ENCODE assay signal across 37 cellular contexts in genomic region chr18:76323891-76324290, GRCh38.
"Had no signal": no experiment of that assay in that cellular context is flagged by ENCODE, and none has a peak within 500 bp of the region (broad histone marks: within the 10 kb centered on the region; RNA-seq: fewer than 3 reads in every experiment).

No MANE protein-coding gene starts in this region.

- H3K4me1 Mint-ChIP-seq: activated B cell treated with CpG ODN at 0.5 μM for 24 hours; activated CD8-positive, alpha-beta memory T cell treated with anti-CD3 and anti-CD28 coated beads, Interleukin-2, amount 10 ng/mL, durations not matched to agents 7 days and 5 days; activated naive CD4-positive, alpha-beta T cell treated with anti-CD3 and anti-CD28 coated beads, Interleukin-2, amount 50 U/mL, for 24 hours; activated naive CD8-positive, alpha-beta T cell treated with anti-CD3 and anti-CD28 coated beads for 36 hours; activated naive CD8-positive, alpha-beta T cell treated with anti-CD3 and anti-CD28 coated beads, Interleukin-2, amount 50 U/mL, for 24 hours; central memory CD8-positive, alpha-beta T cell; T-helper 17 cell had no signal

- H3K9me3 ChIP-seq: adrenal gland had no signal

- H3K27me3 ChIP-seq: adrenal gland, breast epithelium, dorsolateral prefrontal cortex, esophagus muscularis mucosa, gastroesophageal sphincter had no signal

- H3K4me3 ChIP-seq: adrenal gland, breast epithelium, coronary artery, dorsolateral prefrontal cortex, esophagus muscularis mucosa, gastroesophageal sphincter had no signal

- H3K36me3 ChIP-seq: adrenal gland, breast epithelium, esophagus muscularis mucosa, gastroesophageal sphincter, WERI-Rb-1 had no signal

- H3K27ac Mint-ChIP-seq: activated B cell treated with CpG ODN at 0.5 μM for 24 hours; activated CD8-positive, alpha-beta memory T cell treated with anti-CD3 and anti-CD28 coated beads, Interleukin-2, amount 10 ng/mL, durations not matched to agents 7 days and 5 days; activated CD8-positive, alpha-beta T cell treated with anti-CD3 and anti-CD28 coated beads, Interleukin-2, amount 10 ng/mL, durations not matched to agents 7 days and 5 days; activated naive CD4-positive, alpha-beta T cell treated with anti-CD3 and anti-CD28 coated beads for 36 hours; activated naive CD4-positive, alpha-beta T cell treated with anti-CD3 and anti-CD28 coated beads, Interleukin-2, amount 50 U/mL, for 24 hours; activated naive CD8-positive, alpha-beta T cell treated with anti-CD3 and anti-CD28 coated beads for 36 hours; activated naive CD8-positive, alpha-beta T cell treated with anti-CD3 and anti-CD28 coated beads, Interleukin-2, amount 50 U/mL, for 24 hours; activated T-helper 1 cell treated with anti-CD3 and anti-CD28 coated beads, Interleukin-12 subunit alpha, Interleukin-12 subunit beta, Interleukin-2, Interleukin-4 antibody, amounts not matched to agents 30 ng/mL and 10 ng/mL and 1 ng/mL, durations not matched to agents 14 hours and 24 hours and 36 hours; activated T-helper 2 cell treated with anti-CD3 and anti-CD28 coated beads, Interferon-gamma antibody, Interleukin-2, Interleukin-4, amounts not matched to agents 10 μg/mL and 5 μg/mL and 100 μg/mL, durations not matched to agents 14 hours and 24 hours and 36 hours; brain; dendritic cell treated with granulocyte-macrophage colony-stimulating factor and Interleukin-4, amounts not matched to agents 40 ng/mL and 50 ng/mL, for 4 days; endodermal cell; T-helper 17 cell; T-helper 2 cell treated with Interferon-gamma antibody and Interleukin-4, amounts not matched to agents 5 μg/mL and 100 μg/mL, for 36 hours had no signal

- ATAC-seq: activated CD4-positive, CD25-positive, alpha-beta regulatory T cell treated with anti-CD3 and anti-CD28 coated beads, Interleukin-2, amount 50 U/mL, for 24 hours; activated CD8-positive, alpha-beta memory T cell treated with anti-CD3 and anti-CD28 coated beads, Interleukin-2, amount 10 ng/mL, durations not matched to agents 7 days and 5 days; activated CD8-positive, alpha-beta T cell treated with anti-CD3 and anti-CD28 coated beads, Interleukin-2, amount 10 ng/mL, durations not matched to agents 7 days and 5 days; activated naive CD8-positive, alpha-beta T cell treated with anti-CD3 and anti-CD28 coated beads, Interleukin-2, amount 50 U/mL, for 24 hours; gastroesophageal sphincter; T-helper 17 cell had no signal

- H3K4me1 ChIP-seq: adrenal gland, breast epithelium, esophagus muscularis mucosa, gastroesophageal sphincter had no signal

- H3K4me3 Mint-ChIP-seq: activated B cell treated with CpG ODN at 0.5 μM for 24 hours; activated CD8-positive, alpha-beta memory T cell treated with anti-CD3 and anti-CD28 coated beads, Interleukin-2, amount 10 ng/mL, durations not matched to agents 7 days and 5 days; activated CD8-positive, alpha-beta T cell treated with anti-CD3 and anti-CD28 coated beads, Interleukin-2, amount 10 ng/mL, durations not matched to agents 7 days and 5 days; activated naive CD4-positive, alpha-beta T cell treated with anti-CD3 and anti-CD28 coated beads for 36 hours; activated naive CD4-positive, alpha-beta T cell treated with anti-CD3 and anti-CD28 coated beads, Interleukin-2, amount 50 U/mL, for 24 hours; activated naive CD8-positive, alpha-beta T cell treated with anti-CD3 and anti-CD28 coated beads for 36 hours; activated naive CD8-positive, alpha-beta T cell treated with anti-CD3 and anti-CD28 coated beads, Interleukin-2, amount 50 U/mL, for 24 hours; activated T-helper 1 cell treated with anti-CD3 and anti-CD28 coated beads, Interleukin-12 subunit alpha, Interleukin-12 subunit beta, Interleukin-2, Interleukin-4 antibody, amounts not matched to agents 30 ng/mL and 10 ng/mL and 1 ng/mL, durations not matched to agents 14 hours and 24 hours and 36 hours; brain; central memory CD8-positive, alpha-beta T cell; dendritic cell treated with granulocyte-macrophage colony-stimulating factor and Interleukin-4, amounts not matched to agents 40 ng/mL and 50 ng/mL, for 4 days; endodermal cell; T-helper 17 cell; T-helper 2 cell treated with Interferon-gamma antibody and Interleukin-4, amounts not matched to agents 5 μg/mL and 100 μg/mL, for 36 hours had no signal

- H3K27ac ChIP-seq: adrenal gland, breast epithelium, coronary artery, dorsolateral prefrontal cortex, esophagus muscularis mucosa, gastroesophageal sphincter, WERI-Rb-1 had no signal

- H3K27me3 Mint-ChIP-seq: activated naive CD4-positive, alpha-beta T cell treated with anti-CD3 and anti-CD28 coated beads, Interleukin-2, amount 50 U/mL, for 24 hours; activated naive CD8-positive, alpha-beta T cell treated with anti-CD3 and anti-CD28 coated beads for 36 hours had no signal

- H3K9me3 Mint-ChIP-seq: activated B cell treated with CpG ODN at 0.5 μM for 24 hours; activated naive CD4-positive, alpha-beta T cell treated with anti-CD3 and anti-CD28 coated beads for 36 hours; activated naive CD4-positive, alpha-beta T cell treated with anti-CD3 and anti-CD28 coated beads, Interleukin-2, amount 50 U/mL, for 24 hours; activated naive CD8-positive, alpha-beta T cell treated with anti-CD3 and anti-CD28 coated beads for 36 hours; activated naive CD8-positive, alpha-beta T cell treated with anti-CD3 and anti-CD28 coated beads, Interleukin-2, amount 50 U/mL, for 24 hours; activated T-helper 1 cell treated with anti-CD3 and anti-CD28 coated beads, Interleukin-12 subunit alpha, Interleukin-12 subunit beta, Interleukin-2, Interleukin-4 antibody, amounts not matched to agents 30 ng/mL and 10 ng/mL and 1 ng/mL, durations not matched to agents 14 hours and 24 hours and 36 hours; activated T-helper 2 cell treated with anti-CD3 and anti-CD28 coated beads, Interferon-gamma antibody, Interleukin-2, Interleukin-4, amounts not matched to agents 10 μg/mL and 5 μg/mL and 100 μg/mL, durations not matched to agents 14 hours and 24 hours and 36 hours; central memory CD8-positive, alpha-beta T cell; endodermal cell; T-helper 2 cell treated with Interferon-gamma antibody and Interleukin-4, amounts not matched to agents 5 μg/mL and 100 μg/mL, for 36 hours had no signal

- DNase-seq: activated B cell treated with CpG ODN at 0.5 μM for 24 hours; activated CD4-positive, alpha-beta T cell treated with anti-CD3 and anti-CD28 coated beads for 48 hours; activated CD4-positive, alpha-beta T cell treated with anti-CD3 and anti-CD28 coated beads, Interleukin-2, amount 50 U/mL, for 1 hour; activated CD4-positive, alpha-beta T cell treated with anti-CD3 and anti-CD28 coated beads, Interleukin-2, amount 50 U/mL, for 48 hours; activated CD8-positive, alpha-beta memory T cell treated with anti-CD3 and anti-CD28 coated beads, Interleukin-2, amount 10 ng/mL, durations not matched to agents 7 days and 5 days; activated CD8-positive, alpha-beta memory T cell treated with anti-CD3 and anti-CD28 coated beads, Interleukin-2, amount 50 U/mL, for 4 hours; activated CD8-positive, alpha-beta T cell treated with anti-CD3 and anti-CD28 coated beads, Interleukin-2, amount 10 ng/mL, durations not matched to agents 7 days and 5 days; activated effector memory CD4-positive, alpha-beta T cell treated with anti-CD3 and anti-CD28 coated beads, Interleukin-2, amount 50 U/mL, for 16 hours; activated naive CD4-positive, alpha-beta T cell treated with anti-CD3 and anti-CD28 coated beads for 36 hours; activated naive CD8-positive, alpha-beta T cell treated with anti-CD3 and anti-CD28 coated beads for 36 hours; activated naive CD8-positive, alpha-beta T cell treated with anti-CD3 and anti-CD28 coated beads, Interleukin-2, amount 50 U/mL, for 24 hours; activated T-cell treated with anti-CD3 and anti-CD28 coated beads, Interleukin-2, amount 50 U/mL, for 1 hour; activated T-cell treated with anti-CD3 and anti-CD28 coated beads, Interleukin-2, amount 50 U/mL, for 48 hours; adrenal gland; amygdala; aorta; dorsolateral prefrontal cortex; effector memory CD4-positive, alpha-beta T cell; endodermal cell; erythroblast; foreskin melanocyte; T-helper 1 cell; T-helper 17 cell; T1000; WERI-Rb-1 had no signal

- H3K36me3 Mint-ChIP-seq: activated CD8-positive, alpha-beta memory T cell treated with anti-CD3 and anti-CD28 coated beads, Interleukin-2, amount 10 ng/mL, durations not matched to agents 7 days and 5 days; activated naive CD4-positive, alpha-beta T cell treated with anti-CD3 and anti-CD28 coated beads, Interleukin-2, amount 50 U/mL, for 24 hours; activated naive CD8-positive, alpha-beta T cell treated with anti-CD3 and anti-CD28 coated beads for 36 hours; brain had no signal
